8 cellular contexts compared by ENCODE assay signal in genomic region chr1:45518910-45519309, GRCh38. TPM values are rescaled to one million over a fixed set of nuclear protein-coding genes. Genes with fewer than 3 reads are reported as not detected.
A peak's percentile ranks its signal among the peaks of the same experiment; 100 is the strongest.
DNase-seq lines count a peak whose midpoint lies in the region; ATAC-seq and TF ChIP-seq lines count a peak whose summit lies in the region.

No MANE protein-coding gene starts in this region.

- no peaks in the 10 kb centered on the region for H3K27me3 Mint-ChIP-seq in effector memory CD8-positive, alpha-beta T cell

- intact Hi-C loops in left cardiac atrium (cut with DNase I), result no loop called here

- peaks cover 73% of the 10 kb centered on the region for H3K36me3 Mint-ChIP-seq in effector memory CD8-positive, alpha-beta T cell (ENCODE audit: insufficient read depth)

- no peak for TF ChIP-seq CTCF in GM12875 (IDR thresholded peaks at IDR 0.05; ENCODE audit: borderline replicate concordance, insufficient read depth, low read depth, low read length)

- no peak for ATAC-seq in effector memory CD8-positive, alpha-beta T cell (replicated peaks)
- ATAC-seq in left cardiac atrium, result no peak

- H3K4me3 ChIP-seq in GM12875 (ENCODE audit: low read depth, low read length), result peak overlapping the region; percentile 38

- in situ Hi-C loops in KBM-7 (cut with MboI; ENCODE audit: low pct_unique_long_range_greater_than_20kb, low sequenced_read_pairs), result no loop called here

- peak overlapping the region in 1 of 2 donors; percentile 13 for H3K4me3 Mint-ChIP-seq in effector memory CD8-positive, alpha-beta T cell

- H3K4me1 Mint-ChIP-seq in effector memory CD8-positive, alpha-beta T cell (ENCODE audit: low read depth in 2 of 2), result peaks cover 31% of the 10 kb centered on the region in 2 donors

- no peaks in the 10 kb centered on the region for H3K9me3 Mint-ChIP-seq in effector memory CD8-positive, alpha-beta T cell

- peak; percentile 10 for DNase-seq in OCI-M1 (lab: John Stamatoyannopoulos, UW)
- no peak for DNase-seq in effector memory CD8-positive, alpha-beta T cell
- peak; percentile 96 for DNase-seq in pons (ENCODE audit: low spot score)
- no peak for DNase-seq in KBM-7
- DNase-seq in left cardiac atrium, result no peak
- no peak for DNase-seq in stimulated activated naive CD4-positive, alpha-beta T cell treated with Interleukin-2 at 50 U/mL for 16 hours (lab: John Stamatoyannopoulos, UW)
- DNase-seq in SHP77 (lab: John Stamatoyannopoulos, UW), result no peak

- H3K27ac Mint-ChIP-seq in effector memory CD8-positive, alpha-beta T cell, result peak overlapping the region; percentile 22 to 51

RNA-seq across cellular contexts. Expression of gene PRDX1, which starts 2.8 kb away (rescaled TPM):
- total RNA-seq in left cardiac atrium, result 100 to 1,000 TPM; 599 to 604 TPM

RNA-seq across cellular contexts. Expression of gene MMACHC, which starts 18.8 kb away (rescaled TPM):
- total RNA-seq in left cardiac atrium, result 10 to 100 TPM; 19.5 to 23.4 TPM

RNA-seq across cellular contexts. Expression of gene CCDC163, which starts 19.0 kb away (rescaled TPM):
- total RNA-seq in left cardiac atrium, result 1 to 10 TPM; 2.2 to 2.7 TPM

RNA-seq across cellular contexts. Expression of gene TESK2, which starts 27.9 kb away (rescaled TPM):
- 1 to 10 TPM; 1.4 to 2.8 TPM for total RNA-seq in left cardiac atrium

RNA-seq across cellular contexts. Expression of gene AKR1A1, which starts 31.7 kb away (rescaled TPM):
- 100 to 1,000 TPM in 1 of 2 donors, 10 to 100 TPM in 1; 96.8 to 103 TPM for total RNA-seq in left cardiac atrium

Comparison
In these comparisons a context has a peak if more than half of its experiments do, and no peak if none do; other contexts are left out.
1. DNase-seq: peak in OCI-M1 (single experiment) and pons (single experiment); none in effector memory CD8-positive, alpha-beta T cell (0 of 3), KBM-7 (single experiment), left cardiac atrium (single experiment), stimulated activated naive CD4-positive, alpha-beta T cell treated with Interleukin-2 at 50 U/mL for 16 hours (single experiment) and SHP77 (0 of 2).